8 cellular contexts compared by ENCODE assay signal in genomic region chr12:45728625-45729232, GRCh38. TPM values are rescaled to one million over a fixed set of nuclear protein-coding genes. Genes with fewer than 3 reads are reported as not detected.
A peak's percentile ranks its signal among the peaks of the same experiment; 100 is the strongest.
DNase-seq lines count a peak whose midpoint lies in the region; ATAC-seq, FAIRE-seq and TF ChIP-seq lines count a peak whose summit lies in the region.

No MANE protein-coding gene starts in this region.

- TF ChIP-seq EP300 in HepG2 (IDR thresholded peaks at IDR 0.05; ENCODE audit: low read depth in 2 of 2, low read length in 2 of 2), result peak; percentile 26 to 39; a peak in 2 of 4 replicates
- TF ChIP-seq EP300 in HepG2 (CRISPR knock-in tag; IDR thresholded peaks at IDR 0.05; ENCODE audit: borderline replicate concordance), result peak; percentile 28; the same call in 1 of the 2 replicates

- TF ChIP-seq POLR2A in HepG2 (IDR thresholded peaks at IDR 0.05; ENCODE audit: insufficient read depth in 1 of 2, low read depth in 2 of 2, low read length in 2 of 2), result peak; percentile 83 to 87

- intact Hi-C loops in dendritic cell treated with granulocyte-macrophage colony-stimulating factor and Interleukin-4, amounts not matched to agents 40 ng/mL and 50 ng/mL, for 4 days (cut with micrococcal nuclease), result loop anchor here (5.0 to 10.0 kb wide), 2 partner anchors 186 to 514 kb away; partner anchors contain the start of gene ANO6
- intact Hi-C loops in HepG2 (cut with micrococcal nuclease; ENCODE audit: unreplicated experiment), result loop anchor here (5.0 kb wide), 2 partner anchors 264 to 536 kb away; partner anchors contain the start of gene SCAF11

- peak overlapping the region; percentile 84 to 99 (median 99) for H3K27ac Mint-ChIP-seq in CD4-positive, CD25-positive, alpha-beta regulatory T cell
- H3K27ac Mint-ChIP-seq in dendritic cell treated with granulocyte-macrophage colony-stimulating factor and Interleukin-4, amounts not matched to agents 40 ng/mL and 50 ng/mL, for 4 days, result peak overlapping the region; percentile 96

- no peaks in the 10 kb centered on the region for H3K27me3 Mint-ChIP-seq in CD4-positive, CD25-positive, alpha-beta regulatory T cell
- no peaks in the 10 kb centered on the region for H3K27me3 Mint-ChIP-seq in dendritic cell treated with granulocyte-macrophage colony-stimulating factor and Interleukin-4, amounts not matched to agents 40 ng/mL and 50 ng/mL, for 4 days

- DNase-seq in CD4-positive, CD25-positive, alpha-beta regulatory T cell, result peak; percentile 89 to 98 (median 97)
- DNase-seq in NCI-H526 treated with DMSO at 0.1 percent for 48 hours (lab: John Stamatoyannopoulos, UW) (peak; percentile 90), HepG2 (ENCODE audit: low spot score) (peak; percentile 92)
- peak; percentile 96 for DNase-seq in activated CD4-positive, alpha-beta T cell treated with anti-CD3 and anti-CD28 coated beads, Interleukin-2, amount 50 U/mL, for 1 hour
- DNase-seq in stimulated activated CD4-positive, alpha-beta T cell treated with anti-CD3 and anti-CD28 coated beads, Interleukin-2, amount 100 ng/mL, for 48 hours, result peak; percentile 87 to 94

- no peaks in the 10 kb centered on the region for H3K9me3 ChIP-seq in CD4-positive, CD25-positive, alpha-beta regulatory T cell (ENCODE audit: control insufficient read depth in 2 of 2, low read length in 2 of 2)
- no peaks in the 10 kb centered on the region for H3K9me3 ChIP-seq in HepG2 (ENCODE audit: low read length)

- no TSS peak for BruUV-seq in HepG2 (replicated peaks; lab: Mats Ljungman, UMichigan)

- 0% methylated on average over 19 of the region's 66 CpGs for WGBS in HepG2 (ENCODE audit: low lambda C conversion rate)

- peaks cover 66% of the 10 kb centered on the region for H3K79me2 ChIP-seq in HepG2 (ENCODE audit: insufficient read depth, low read length)

- ATAC-seq in CD4-positive, CD25-positive, alpha-beta regulatory T cell (ENCODE audit: low read depth in 2 of 2), result peak; percentile 81 to 82
- ATAC-seq in GM19372 (IDR thresholded peaks at IDR 0.05; ENCODE audit: low read depth, unreplicated experiment) (peak; percentile 51), HG03521 (IDR thresholded peaks at IDR 0.05; ENCODE audit: unreplicated experiment) (peak; percentile 54), HepG2 (peak; percentile 78)

- no peaks in the 10 kb centered on the region for H3K36me3 ChIP-seq in CD4-positive, CD25-positive, alpha-beta regulatory T cell (ENCODE audit: control insufficient read depth, insufficient read depth, low read length)
- no peaks in the 10 kb centered on the region for H3K36me3 ChIP-seq in HepG2 (replicated peaks in 1 of 2; ENCODE audit: control insufficient read depth in 1 of 2, insufficient read depth in 2 of 2, low read length in 2 of 2)

- peak; percentile 82 for TF ChIP-seq RAD21 in HepG2 (CRISPR knock-in tag; IDR thresholded peaks at IDR 0.05)

- peak overlapping the region; percentile 4 for H2AFZ ChIP-seq in HepG2 (ENCODE audit: low read length)

- peaks cover 5% of the 10 kb centered on the region; the same call in 1 of the 2 replicates for H4K20me1 ChIP-seq in HepG2 (ENCODE audit: insufficient read depth, low read length)

- CTCF ChIA-PET in HepG2 (lab: Yijun Ruan, JAX; ENCODE audit: low intra/inter-chr PET ratio, low total read pairs), result interaction anchor here (1.0 kb wide), 1 partner anchor 17 kb away, joined by 3 read pairs; no protein-coding TSS in a partner anchor

- H3K4me3 ChIP-seq in CD4-positive, CD25-positive, alpha-beta regulatory T cell (ENCODE audit: low read depth, low read length), result peak overlapping the region; percentile 99
- peak overlapping the region; percentile 97 to 99 (median 98) for H3K4me3 ChIP-seq in HepG2 (replicated peaks in 1 of 3; ENCODE audit: insufficient read depth in 1 of 3, low read depth in 2 of 3, low read length in 3 of 3)

- in situ Hi-C loops in HepG2 (cut with HindIII; ENCODE audit: extremely low pct_ligation_motif_present, low pct_unique_long_range_greater_than_20kb), result loop anchor here (5.0 to 25.0 kb wide), 2 partner anchors 186 to 541 kb away; no protein-coding TSS in a partner anchor

- peak overlapping the region; percentile 99 for H3K27ac ChIP-seq in CD4-positive, CD25-positive, alpha-beta regulatory T cell (ENCODE audit: insufficient read depth, low read length, poor library complexity, severe bottlenecking)
- H3K27ac ChIP-seq in HepG2 (ENCODE audit: extremely low read length, insufficient read depth, low read length), result peak overlapping the region; percentile 95

- H3K36me3 Mint-ChIP-seq in CD4-positive, CD25-positive, alpha-beta regulatory T cell, result no peaks in the 10 kb centered on the region
- H3K36me3 Mint-ChIP-seq in dendritic cell treated with granulocyte-macrophage colony-stimulating factor and Interleukin-4, amounts not matched to agents 40 ng/mL and 50 ng/mL, for 4 days (ENCODE audit: low read depth), result peaks cover 32% of the 10 kb centered on the region

- H3K27me3 ChIP-seq in CD4-positive, CD25-positive, alpha-beta regulatory T cell (ENCODE audit: control insufficient read depth, insufficient read depth, low read length), result no peaks in the 10 kb centered on the region
- no peaks in the 10 kb centered on the region; a peak in 1 of 5 replicates for H3K27me3 ChIP-seq in HepG2 (ENCODE audit: control insufficient read depth in 1 of 2, insufficient read depth in 2 of 2, low read length in 2 of 2)

- POLR2A ChIA-PET in HepG2 (lab: Yijun Ruan, JAX), result interaction anchor here (0.9 to 3.5 kb wide), 3 partner anchors 33 to 468 kb away, joined by 3 to 24 read pairs (median 6); partner anchors contain the start of gene SCAF11

- peak; percentile 95 for TF ChIP-seq CTCF in HepG2 (CRISPR knock-in tag; IDR thresholded peaks at IDR 0.05)

- peak overlapping the region; percentile 89 for H3K4me2 ChIP-seq in HepG2 (ENCODE audit: low read depth, low read length)

- H3K9me3 Mint-ChIP-seq in CD4-positive, CD25-positive, alpha-beta regulatory T cell, result no peaks in the 10 kb centered on the region
- no peaks in the 10 kb centered on the region for H3K9me3 Mint-ChIP-seq in dendritic cell treated with granulocyte-macrophage colony-stimulating factor and Interleukin-4, amounts not matched to agents 40 ng/mL and 50 ng/mL, for 4 days

- FAIRE-seq in HepG2 (lab: Jason Lieb, UNC), result no peak

- H3K4me3 Mint-ChIP-seq in CD4-positive, CD25-positive, alpha-beta regulatory T cell, result peak overlapping the region; percentile 90 to 100 (median 98)
- peak overlapping the region; percentile 96 for H3K4me3 Mint-ChIP-seq in dendritic cell treated with granulocyte-macrophage colony-stimulating factor and Interleukin-4, amounts not matched to agents 40 ng/mL and 50 ng/mL, for 4 days

- H3K4me1 Mint-ChIP-seq in CD4-positive, CD25-positive, alpha-beta regulatory T cell, result peaks cover 16 to 39% (median 27%) of the 10 kb centered on the region in 4 donors
- H3K4me1 Mint-ChIP-seq in dendritic cell treated with granulocyte-macrophage colony-stimulating factor and Interleukin-4, amounts not matched to agents 40 ng/mL and 50 ng/mL, for 4 days (ENCODE audit: low read depth), result peaks cover 13% of the 10 kb centered on the region

- peaks cover 49% of the 10 kb centered on the region for H3K4me1 ChIP-seq in CD4-positive, CD25-positive, alpha-beta regulatory T cell (ENCODE audit: control insufficient read depth, insufficient read depth, low read length, poor library complexity, severe bottlenecking)
- peaks cover 35% of the 10 kb centered on the region for H3K4me1 ChIP-seq in HepG2 (ENCODE audit: insufficient read depth, low read length)

- H3K9ac ChIP-seq in HepG2 (ENCODE audit: insufficient read depth, low read depth, low read length), result peak overlapping the region; percentile 93

TF ChIP-seq in HepG2, 621 proteins besides CTCF, POLR2A, EP300 and RAD21 (continues in another document):
- no peak for TF ChIP-seq ZNF282 (IDR thresholded peaks at IDR 0.05; ENCODE audit: partially characterized antibody)

RNA-seq across cellular contexts. Expression of gene ARID2, which starts 0.8 kb away (rescaled TPM):
- total RNA-seq in CD4-positive, CD25-positive, alpha-beta regulatory T cell, result 73.4 TPM
- polyA plus RNA-seq in CD4-positive, CD25-positive, alpha-beta regulatory T cell, result 10 to 100 TPM in 3 of 4 donors, 1 to 10 TPM in 1; 9.2 to 15.1 (median 12.2) TPM
- total RNA-seq in HepG2 (2016; rRNA removed; fragmentation: Illumina TruSeq; extraction: Trizol), result 15.9 and 16.4 TPM in 2 replicates
- total RNA-seq in HepG2 (2016; cell fraction: cytosol; rRNA removed; fragmentation: Illumina TruSeq; extraction: Trizol; ENCODE audit: low read depth), result 3.6 and 6.2 TPM in 2 replicates
- total RNA-seq in HepG2 (2016; cell fraction: insoluble cytoplasmic fraction; rRNA removed; fragmentation: Illumina TruSeq; extraction: Trizol), result 12.0 and 15.2 TPM in 2 replicates
- 4.5 and 7.3 TPM in 2 replicates for total RNA-seq in HepG2 (2016; cell fraction: membrane; rRNA removed; fragmentation: Illumina TruSeq; extraction: Trizol)
- total RNA-seq in HepG2 (2016; cell fraction: nucleus; rRNA removed; fragmentation: Illumina TruSeq; extraction: Trizol), result 32.4 and 40.0 TPM in 2 replicates
- polyA plus RNA-seq in HepG2 (2011; rRNA removed), result 16.7 and 22.2 TPM in 2 replicates
- polyA plus RNA-seq in HepG2 (2011; cell fraction: cytosol; rRNA removed), result 10.0 and 13.2 TPM in 2 replicates
- 19.1 and 23.4 TPM in 2 replicates for polyA plus RNA-seq in HepG2 (2011; cell fraction: nucleus; rRNA removed)
- polyA plus RNA-seq in HepG2 (2012), result 9.7 and 11.2 TPM in 2 replicates
- 0.29 and 0.60 TPM in 2 replicates for polyA plus RNA-seq in HepG2 (2016; cell fraction: cytosol; fragmentation: Illumina TruSeq; extraction: Trizol; ENCODE audit: low read depth)
- polyA plus RNA-seq in HepG2 (2016; cell fraction: insoluble cytoplasmic fraction; fragmentation: Illumina TruSeq; extraction: Trizol; ENCODE audit: low read depth), result 9.6 and 10.1 TPM in 2 replicates
- 1.5 and 2.1 TPM in 2 replicates for polyA plus RNA-seq in HepG2 (2016; cell fraction: membrane; fragmentation: Illumina TruSeq; extraction: Trizol; ENCODE audit: low read depth)
- 15.3 and 19.9 TPM in 2 replicates for polyA plus RNA-seq in HepG2 (2016; cell fraction: nucleus; fragmentation: Illumina TruSeq; extraction: Trizol; ENCODE audit: insufficient read depth, low read depth)
- polyA minus RNA-seq in HepG2 (2011; rRNA and poly(A)+ RNA removed; ENCODE audit: low replicate concordance), result 53.9 and 96.2 TPM in 2 replicates
- polyA minus RNA-seq in HepG2 (2011; cell fraction: cytosol; rRNA and poly(A)+ RNA removed), result 23.7 and 25.9 TPM in 2 replicates
- polyA minus RNA-seq in HepG2 (2011; cell fraction: nucleus; rRNA and poly(A)+ RNA removed), result 155 and 159 TPM in 2 replicates

Comparison
In these comparisons a context has a peak if more than half of its experiments do, and no peak if none do; other contexts are left out.
1. Peak in every context shown above with its lines: DNase-seq, ATAC-seq, H3K4me3 ChIP-seq and H3K27ac ChIP-seq.